Comparison of ENCODE assay signal across 1 cellular context in the genomic region with DNA sequence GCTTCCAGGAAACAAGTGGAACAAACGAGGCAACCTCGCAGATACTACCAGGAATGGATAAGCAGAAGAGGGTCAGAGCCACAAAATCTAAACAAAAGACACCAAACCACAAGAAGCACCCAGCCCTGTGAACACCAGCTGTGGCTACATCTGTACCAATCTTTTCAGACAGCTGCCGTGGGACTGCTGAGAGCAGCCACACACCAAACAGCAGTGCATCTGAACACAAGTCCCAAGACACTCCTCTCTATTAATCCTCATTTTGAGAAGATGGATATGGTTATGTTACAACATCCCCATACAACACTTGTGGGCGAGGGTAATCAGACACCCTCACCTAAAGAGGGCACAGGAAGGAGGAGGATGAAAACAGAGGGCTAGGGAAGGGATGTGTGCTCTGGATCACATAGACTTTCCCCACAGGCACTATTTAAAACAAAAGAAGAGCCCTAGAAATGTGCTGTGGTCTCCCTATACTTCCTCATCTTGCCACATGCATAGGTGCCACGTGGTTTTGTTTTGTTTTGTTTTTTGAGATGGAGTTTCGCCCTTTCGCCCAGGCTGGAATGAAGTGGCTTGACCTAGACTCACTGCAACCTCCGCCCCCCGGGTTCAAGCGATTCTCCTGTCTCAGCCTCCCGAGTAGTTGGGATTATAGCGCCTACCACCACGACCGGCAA.
TF ChIP-seq lines count a peak whose summit lies in the region.

No MANE protein-coding gene starts in this region.

TF ChIP-seq in SK-N-SH treated with all-trans-retinoic acid at 6 μM for 48 hours, 23 proteins besides CTCF, POLR2A, EP300 and RAD21:
- no peak for TF ChIP-seq ZNF8 (CRISPR knock-in tag; IDR thresholded peaks at IDR 0.05)
- TF ChIP-seq, protein P1, sequence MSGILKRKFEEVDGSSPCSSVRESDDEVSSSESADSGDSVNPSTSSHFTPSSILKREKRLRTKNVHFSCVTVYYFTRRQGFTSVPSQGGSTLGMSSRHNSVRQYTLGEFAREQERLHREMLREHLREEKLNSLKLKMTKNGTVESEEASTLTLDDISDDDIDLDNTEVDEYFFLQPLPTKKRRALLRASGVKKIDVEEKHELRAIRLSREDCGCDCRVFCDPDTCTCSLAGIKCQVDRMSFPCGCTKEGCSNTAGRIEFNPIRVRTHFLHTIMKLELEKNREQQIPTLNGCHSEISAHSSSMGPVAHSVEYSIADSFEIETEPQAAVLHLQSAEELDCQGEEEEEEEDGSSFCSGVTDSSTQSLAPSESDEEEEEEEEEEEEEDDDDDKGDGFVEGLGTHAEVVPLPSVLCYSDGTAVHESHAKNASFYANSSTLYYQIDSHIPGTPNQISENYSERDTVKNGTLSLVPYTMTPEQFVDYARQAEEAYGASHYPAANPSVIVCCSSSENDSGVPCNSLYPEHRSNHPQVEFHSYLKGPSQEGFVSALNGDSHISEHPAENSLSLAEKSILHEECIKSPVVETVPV (CRISPR knock-in tag; IDR thresholded peaks at IDR 0.05), result no peak
- TF ChIP-seq ZC3H10 (CRISPR knock-in tag; IDR thresholded peaks at IDR 0.05), result no peak
- TF ChIP-seq, protein P2, sequence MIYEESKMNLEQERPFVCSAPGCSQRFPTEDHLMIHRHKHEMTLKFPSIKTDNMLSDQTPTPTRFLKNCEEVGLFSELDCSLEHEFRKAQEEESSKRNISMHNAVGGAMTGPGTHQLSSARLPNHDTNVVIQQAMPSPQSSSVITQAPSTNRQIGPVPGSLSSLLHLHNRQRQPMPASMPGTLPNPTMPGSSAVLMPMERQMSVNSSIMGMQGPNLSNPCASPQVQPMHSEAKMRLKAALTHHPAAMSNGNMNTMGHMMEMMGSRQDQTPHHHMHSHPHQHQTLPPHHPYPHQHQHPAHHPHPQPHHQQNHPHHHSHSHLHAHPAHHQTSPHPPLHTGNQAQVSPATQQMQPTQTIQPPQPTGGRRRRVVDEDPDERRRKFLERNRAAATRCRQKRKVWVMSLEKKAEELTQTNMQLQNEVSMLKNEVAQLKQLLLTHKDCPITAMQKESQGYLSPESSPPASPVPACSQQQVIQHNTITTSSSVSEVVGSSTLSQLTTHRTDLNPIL (CRISPR knock-in tag; IDR thresholded peaks at IDR 0.05; ENCODE audit: low read depth), result no peak
- TF ChIP-seq, protein P3, sequence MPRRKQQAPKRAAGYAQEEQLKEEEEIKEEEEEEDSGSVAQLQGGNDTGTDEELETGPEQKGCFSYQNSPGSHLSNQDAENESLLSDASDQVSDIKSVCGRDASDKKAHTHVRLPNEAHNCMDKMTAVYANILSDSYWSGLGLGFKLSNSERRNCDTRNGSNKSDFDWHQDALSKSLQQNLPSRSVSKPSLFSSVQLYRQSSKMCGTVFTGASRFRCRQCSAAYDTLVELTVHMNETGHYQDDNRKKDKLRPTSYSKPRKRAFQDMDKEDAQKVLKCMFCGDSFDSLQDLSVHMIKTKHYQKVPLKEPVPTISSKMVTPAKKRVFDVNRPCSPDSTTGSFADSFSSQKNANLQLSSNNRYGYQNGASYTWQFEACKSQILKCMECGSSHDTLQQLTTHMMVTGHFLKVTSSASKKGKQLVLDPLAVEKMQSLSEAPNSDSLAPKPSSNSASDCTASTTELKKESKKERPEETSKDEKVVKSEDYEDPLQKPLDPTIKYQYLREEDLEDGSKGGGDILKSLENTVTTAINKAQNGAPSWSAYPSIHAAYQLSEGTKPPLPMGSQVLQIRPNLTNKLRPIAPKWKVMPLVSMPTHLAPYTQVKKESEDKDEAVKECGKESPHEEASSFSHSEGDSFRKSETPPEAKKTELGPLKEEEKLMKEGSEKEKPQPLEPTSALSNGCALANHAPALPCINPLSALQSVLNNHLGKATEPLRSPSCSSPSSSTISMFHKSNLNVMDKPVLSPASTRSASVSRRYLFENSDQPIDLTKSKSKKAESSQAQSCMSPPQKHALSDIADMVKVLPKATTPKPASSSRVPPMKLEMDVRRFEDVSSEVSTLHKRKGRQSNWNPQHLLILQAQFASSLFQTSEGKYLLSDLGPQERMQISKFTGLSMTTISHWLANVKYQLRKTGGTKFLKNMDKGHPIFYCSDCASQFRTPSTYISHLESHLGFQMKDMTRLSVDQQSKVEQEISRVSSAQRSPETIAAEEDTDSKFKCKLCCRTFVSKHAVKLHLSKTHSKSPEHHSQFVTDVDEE (CRISPR knock-in tag; IDR thresholded peaks at IDR 0.05), result no peak
- no peak for TF ChIP-seq ZNF565 (CRISPR knock-in tag; conservative IDR thresholded peaks at IDR 0.05; ENCODE audit: low read depth)
- no peak for TF ChIP-seq RARB (CRISPR knock-in tag; IDR thresholded peaks at IDR 0.05)
- TF ChIP-seq TOX (CRISPR knock-in tag; IDR thresholded peaks at IDR 0.05; ENCODE audit: borderline replicate concordance), result no peak
- no peak for TF ChIP-seq OSR1 (CRISPR knock-in tag; IDR thresholded peaks at IDR 0.05)
- TF ChIP-seq TCF4 (CRISPR knock-in tag; IDR thresholded peaks at IDR 0.05; ENCODE audit: borderline replicate concordance), result no peak
- TF ChIP-seq, protein P4, sequence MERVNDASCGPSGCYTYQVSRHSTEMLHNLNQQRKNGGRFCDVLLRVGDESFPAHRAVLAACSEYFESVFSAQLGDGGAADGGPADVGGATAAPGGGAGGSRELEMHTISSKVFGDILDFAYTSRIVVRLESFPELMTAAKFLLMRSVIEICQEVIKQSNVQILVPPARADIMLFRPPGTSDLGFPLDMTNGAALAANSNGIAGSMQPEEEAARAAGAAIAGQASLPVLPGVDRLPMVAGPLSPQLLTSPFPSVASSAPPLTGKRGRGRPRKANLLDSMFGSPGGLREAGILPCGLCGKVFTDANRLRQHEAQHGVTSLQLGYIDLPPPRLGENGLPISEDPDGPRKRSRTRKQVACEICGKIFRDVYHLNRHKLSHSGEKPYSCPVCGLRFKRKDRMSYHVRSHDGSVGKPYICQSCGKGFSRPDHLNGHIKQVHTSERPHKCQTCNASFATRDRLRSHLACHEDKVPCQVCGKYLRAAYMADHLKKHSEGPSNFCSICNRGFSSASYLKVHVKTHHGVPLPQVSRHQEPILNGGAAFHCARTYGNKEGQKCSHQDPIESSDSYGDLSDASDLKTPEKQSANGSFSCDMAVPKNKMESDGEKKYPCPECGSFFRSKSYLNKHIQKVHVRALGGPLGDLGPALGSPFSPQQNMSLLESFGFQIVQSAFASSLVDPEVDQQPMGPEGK (CRISPR knock-in tag; IDR thresholded peaks at IDR 0.05; ENCODE audit: borderline replicate concordance), result no peak
- no peak for TF ChIP-seq ZFP30 (CRISPR knock-in tag; IDR thresholded peaks at IDR 0.05)
- no peak for TF ChIP-seq ARNTL (CRISPR knock-in tag; IDR thresholded peaks at IDR 0.05; ENCODE audit: borderline replicate concordance, low read depth)
- no peak for TF ChIP-seq SNAI2 (CRISPR knock-in tag; IDR thresholded peaks at IDR 0.05)
- no peak for TF ChIP-seq ZNF70 (CRISPR knock-in tag; IDR thresholded peaks at IDR 0.05)
- TF ChIP-seq CSDC2 (CRISPR knock-in tag; IDR thresholded peaks at IDR 0.05), result no peak
- TF ChIP-seq BACH2 (CRISPR knock-in tag; IDR thresholded peaks at IDR 0.05; ENCODE audit: borderline replicate concordance), result no peak
- TF ChIP-seq, protein P5, sequence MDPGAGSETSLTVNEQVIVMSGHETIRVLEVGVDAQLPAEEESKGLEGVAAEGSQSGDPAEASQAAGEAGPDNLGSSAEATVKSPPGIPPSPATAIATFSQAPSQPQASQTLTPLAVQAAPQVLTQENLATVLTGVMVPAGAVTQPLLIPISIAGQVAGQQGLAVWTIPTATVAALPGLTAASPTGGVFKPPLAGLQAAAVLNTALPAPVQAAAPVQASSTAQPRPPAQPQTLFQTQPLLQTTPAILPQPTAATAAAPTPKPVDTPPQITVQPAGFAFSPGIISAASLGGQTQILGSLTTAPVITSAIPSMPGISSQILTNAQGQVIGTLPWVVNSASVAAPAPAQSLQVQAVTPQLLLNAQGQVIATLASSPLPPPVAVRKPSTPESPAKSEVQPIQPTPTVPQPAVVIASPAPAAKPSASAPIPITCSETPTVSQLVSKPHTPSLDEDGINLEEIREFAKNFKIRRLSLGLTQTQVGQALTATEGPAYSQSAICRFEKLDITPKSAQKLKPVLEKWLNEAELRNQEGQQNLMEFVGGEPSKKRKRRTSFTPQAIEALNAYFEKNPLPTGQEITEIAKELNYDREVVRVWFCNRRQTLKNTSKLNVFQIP (CRISPR knock-in tag; IDR thresholded peaks at IDR 0.05; ENCODE audit: borderline replicate concordance, low read depth), result no peak
- TF ChIP-seq ISL1 (CRISPR knock-in tag; IDR thresholded peaks at IDR 0.05), result no peak
